8 cellular contexts compared by ENCODE assay signal in genomic region chr12:104958009-104958945, GRCh38. TPM values are rescaled to one million over a fixed set of nuclear protein-coding genes. Genes with fewer than 3 reads are reported as not detected.
A peak's percentile ranks its signal among the peaks of the same experiment; 100 is the strongest.
DNase-seq lines count a peak whose midpoint lies in the region; ATAC-seq and TF ChIP-seq lines count a peak whose summit lies in the region.

Gene SLC41A2, minus strand, starts transcription at chr12:104958290. Its CDS starts 29,763 bp downstream, at chr12:104928527.

- H3K27me3 Mint-ChIP-seq in WTC11 (ENCODE audit: low read depth) = peaks cover 43% of the 10 kb centered on the region

- CTCF ChIA-PET in WTC11 (lab: Charles Lee) = interaction anchor here (0.7 to 2.8 kb wide), 10 partner anchors 29 to 708 kb away, joined by 3 to 12 read pairs (median 4); partner anchors contain the start of genes ALDH1L2 and NOPCHAP1

- no peaks in the 10 kb centered on the region for H3K36me3 Mint-ChIP-seq in WTC11

- H3K9me3 Mint-ChIP-seq in WTC11 = no peaks in the 10 kb centered on the region

- peak within 1 kb of the TSS; percentile 41; the same call in 1 of the 2 replicates for H3K27ac Mint-ChIP-seq in WTC11

- peaks cover 24% of the 10 kb centered on the region for H3K4me1 Mint-ChIP-seq in WTC11

- DNase-seq in 8988T (peak; percentile 76), NCI-H1694 treated with DMSO at 0.1 percent for 48 hours (lab: John Stamatoyannopoulos, UW) (peak; percentile 17), WTC11 (ENCODE audit: low spot score) (peak; percentile 73), caudate nucleus (lab: John Stamatoyannopoulos, UW) (peak in 55 of 61 donors; percentile 13 to 85 (median 53)), iris pigment epithelial cell (ENCODE audit: low read depth) (peak; percentile 97)
- DNase-seq in stimulated activated CD4-positive, alpha-beta T cell treated with anti-CD3 and anti-CD28 coated beads, Interleukin-12 subunit alpha, Interleukin-12 subunit beta, amount 100 ng/mL, for 4 hours = peak; percentile 74

- peak within 1 kb of the TSS; percentile 82 for H3K4me3 Mint-ChIP-seq in WTC11

- POLR2A ChIA-PET in WTC11 (lab: Charles Lee) = no interaction called here

- no peak; the same call in 1 of the 2 replicates for TF ChIP-seq CTCF in WTC11 (IDR thresholded peaks at IDR 0.05)

- peak; percentile 41 for ATAC-seq in GM18499 (IDR thresholded peaks at IDR 0.05; ENCODE audit: insufficient read depth, unreplicated experiment)
- peak; percentile 83 for ATAC-seq in HG02885 (IDR thresholded peaks at IDR 0.05; ENCODE audit: poor library complexity, unreplicated experiment)
- peak; percentile 80 for ATAC-seq in WTC11

- H3K27ac ChIP-seq in caudate nucleus (ENCODE audit: low read depth, low read length) = peak within 1 kb of the TSS; percentile 81

TF ChIP-seq in WTC11, 78 proteins besides CTCF, POLR2A, EP300 and RAD21 (continues in another document):
- TF ChIP-seq KAT7 (CRISPR knock-in tag; IDR thresholded peaks at IDR 0.05; ENCODE audit: borderline replicate concordance) (no peak), NFE2L1 (CRISPR knock-in tag; IDR thresholded peaks at IDR 0.05) (peak; percentile 27; the same call in 1 of the 2 replicates), CDX4 (CRISPR knock-in tag; IDR thresholded peaks at IDR 0.05; ENCODE audit: borderline replicate concordance) (no peak), SMAD3 (CRISPR knock-in tag; IDR thresholded peaks at IDR 0.05; ENCODE audit: borderline replicate concordance) (peak; percentile 62; the same call in 1 of the 2 replicates), USF1 (CRISPR knock-in tag; IDR thresholded peaks at IDR 0.05) (peak; percentile 46; the same call in 1 of the 2 replicates), ZNF138 (CRISPR knock-in tag; conservative IDR thresholded peaks at IDR 0.05) (no peak), GRHL2 (CRISPR knock-in tag; IDR thresholded peaks at IDR 0.05; ENCODE audit: insufficient replicate concordance, severe bottlenecking) (no peak), CBFB (CRISPR knock-in tag; IDR thresholded peaks at IDR 0.05; ENCODE audit: low read depth) (no peak), GABPB1 (CRISPR knock-in tag; IDR thresholded peaks at IDR 0.05) (peak; percentile 13; the same call in 1 of the 2 replicates), MAX (CRISPR knock-in tag; IDR thresholded peaks at IDR 0.05) (peak; percentile 78), STAT6 (CRISPR knock-in tag; conservative IDR thresholded peaks at IDR 0.05; ENCODE audit: low read depth) (no peak), HMGXB4 (CRISPR knock-in tag; IDR thresholded peaks at IDR 0.05) (0 out of 2 replicates have a peak, but pooled peaks have one; percentile 22), SP1 (CRISPR knock-in tag; conservative IDR thresholded peaks at IDR 0.05) (peak; percentile 56; the same call in 1 of the 2 replicates), NR2C2 (CRISPR knock-in tag; IDR thresholded peaks at IDR 0.05) (no peak), ARID4B (CRISPR knock-in tag; IDR thresholded peaks at IDR 0.05; ENCODE audit: borderline replicate concordance) (peak; percentile 50; the same call in 1 of the 2 replicates), TP53 (CRISPR knock-in tag; IDR thresholded peaks at IDR 0.05) (no peak), USF2 (CRISPR knock-in tag; IDR thresholded peaks at IDR 0.05) (peak; percentile 61), IRF2 (CRISPR knock-in tag; IDR thresholded peaks at IDR 0.05; ENCODE audit: borderline replicate concordance, low read depth) (no peak)

RNA-seq across cellular contexts. Expression of gene SLC41A2, which starts in this region (rescaled TPM):
- 2.8 to 3.8 TPM (median 3.8 TPM) in 3 replicates for total RNA-seq in WTC11 (2021)

Comparison
In these comparisons a context has a peak if more than half of its experiments do, and no peak if none do; other contexts are left out.
1. Peak in every context shown above with its lines: DNase-seq, ATAC-seq and H3K27ac ChIP-seq.
2. DNase-seq: peak in every context shown above with its lines; median percentile 97 in iris pigment epithelial cell; 76 in 8988T; 74 in stimulated activated CD4-positive, alpha-beta T cell treated with anti-CD3 and anti-CD28 coated beads, Interleukin-12 subunit alpha, Interleukin-12 subunit beta, amount 100 ng/mL, for 4 hours; 73 in WTC11; 53 in caudate nucleus; 17 in NCI-H1694 treated with DMSO at 0.1 percent for 48 hours.